Comparison of ENCODE assay signal across 1 cellular context in the genomic region with DNA sequence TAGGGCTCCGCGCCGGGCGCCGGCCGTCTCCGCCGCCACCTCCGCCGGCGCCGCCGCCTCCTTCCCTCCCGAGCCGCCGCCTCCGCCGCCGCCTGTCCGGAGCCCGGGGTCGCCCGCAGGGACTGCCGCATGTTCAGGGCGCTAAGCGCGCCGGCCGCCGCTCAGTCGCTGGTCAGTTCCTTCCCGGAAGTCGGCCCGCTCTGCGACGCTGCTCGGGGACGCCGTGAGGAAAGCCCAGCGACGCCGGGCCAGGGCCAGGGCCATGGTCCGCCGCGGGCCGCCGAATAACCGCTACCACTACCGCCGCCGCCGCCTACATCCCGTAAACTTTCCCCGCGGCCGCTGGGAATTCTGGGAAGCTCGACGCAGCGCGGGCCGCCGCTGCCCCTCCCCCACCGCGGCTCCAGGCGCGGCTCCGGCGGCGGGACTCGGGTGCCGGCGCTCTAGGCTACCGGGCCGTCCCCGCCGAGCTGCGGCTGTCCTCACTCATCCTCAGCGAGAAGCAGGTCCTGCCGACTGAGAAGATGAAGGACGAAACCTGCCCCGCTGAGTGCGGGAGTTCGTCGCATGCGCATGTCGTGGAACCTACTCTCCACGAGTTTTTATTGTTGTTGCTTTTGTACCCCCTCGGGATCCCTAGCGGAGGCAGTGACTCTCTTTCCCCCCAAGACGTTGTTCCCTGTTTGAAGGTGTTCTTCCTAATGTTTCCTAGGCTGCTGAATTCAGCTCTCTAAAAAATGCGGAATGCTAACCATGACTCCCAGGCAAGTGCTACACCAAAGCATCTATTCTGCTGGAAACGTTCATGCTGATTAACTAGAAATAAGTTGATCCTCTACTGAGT.
A peak's percentile ranks its signal among the peaks of the same experiment; 100 is the strongest.
TF ChIP-seq lines count a peak whose summit lies in the region.

A gene (minus strand): TSS at position 299 of the 844 bp plus-strand sequence. CDS start 339 bp downstream, outside the sequence.

TF ChIP-seq in HepG2, 621 proteins besides CTCF, POLR2A, EP300 and RAD21 (continued from another document):
- TF ChIP-seq, protein P1, sequence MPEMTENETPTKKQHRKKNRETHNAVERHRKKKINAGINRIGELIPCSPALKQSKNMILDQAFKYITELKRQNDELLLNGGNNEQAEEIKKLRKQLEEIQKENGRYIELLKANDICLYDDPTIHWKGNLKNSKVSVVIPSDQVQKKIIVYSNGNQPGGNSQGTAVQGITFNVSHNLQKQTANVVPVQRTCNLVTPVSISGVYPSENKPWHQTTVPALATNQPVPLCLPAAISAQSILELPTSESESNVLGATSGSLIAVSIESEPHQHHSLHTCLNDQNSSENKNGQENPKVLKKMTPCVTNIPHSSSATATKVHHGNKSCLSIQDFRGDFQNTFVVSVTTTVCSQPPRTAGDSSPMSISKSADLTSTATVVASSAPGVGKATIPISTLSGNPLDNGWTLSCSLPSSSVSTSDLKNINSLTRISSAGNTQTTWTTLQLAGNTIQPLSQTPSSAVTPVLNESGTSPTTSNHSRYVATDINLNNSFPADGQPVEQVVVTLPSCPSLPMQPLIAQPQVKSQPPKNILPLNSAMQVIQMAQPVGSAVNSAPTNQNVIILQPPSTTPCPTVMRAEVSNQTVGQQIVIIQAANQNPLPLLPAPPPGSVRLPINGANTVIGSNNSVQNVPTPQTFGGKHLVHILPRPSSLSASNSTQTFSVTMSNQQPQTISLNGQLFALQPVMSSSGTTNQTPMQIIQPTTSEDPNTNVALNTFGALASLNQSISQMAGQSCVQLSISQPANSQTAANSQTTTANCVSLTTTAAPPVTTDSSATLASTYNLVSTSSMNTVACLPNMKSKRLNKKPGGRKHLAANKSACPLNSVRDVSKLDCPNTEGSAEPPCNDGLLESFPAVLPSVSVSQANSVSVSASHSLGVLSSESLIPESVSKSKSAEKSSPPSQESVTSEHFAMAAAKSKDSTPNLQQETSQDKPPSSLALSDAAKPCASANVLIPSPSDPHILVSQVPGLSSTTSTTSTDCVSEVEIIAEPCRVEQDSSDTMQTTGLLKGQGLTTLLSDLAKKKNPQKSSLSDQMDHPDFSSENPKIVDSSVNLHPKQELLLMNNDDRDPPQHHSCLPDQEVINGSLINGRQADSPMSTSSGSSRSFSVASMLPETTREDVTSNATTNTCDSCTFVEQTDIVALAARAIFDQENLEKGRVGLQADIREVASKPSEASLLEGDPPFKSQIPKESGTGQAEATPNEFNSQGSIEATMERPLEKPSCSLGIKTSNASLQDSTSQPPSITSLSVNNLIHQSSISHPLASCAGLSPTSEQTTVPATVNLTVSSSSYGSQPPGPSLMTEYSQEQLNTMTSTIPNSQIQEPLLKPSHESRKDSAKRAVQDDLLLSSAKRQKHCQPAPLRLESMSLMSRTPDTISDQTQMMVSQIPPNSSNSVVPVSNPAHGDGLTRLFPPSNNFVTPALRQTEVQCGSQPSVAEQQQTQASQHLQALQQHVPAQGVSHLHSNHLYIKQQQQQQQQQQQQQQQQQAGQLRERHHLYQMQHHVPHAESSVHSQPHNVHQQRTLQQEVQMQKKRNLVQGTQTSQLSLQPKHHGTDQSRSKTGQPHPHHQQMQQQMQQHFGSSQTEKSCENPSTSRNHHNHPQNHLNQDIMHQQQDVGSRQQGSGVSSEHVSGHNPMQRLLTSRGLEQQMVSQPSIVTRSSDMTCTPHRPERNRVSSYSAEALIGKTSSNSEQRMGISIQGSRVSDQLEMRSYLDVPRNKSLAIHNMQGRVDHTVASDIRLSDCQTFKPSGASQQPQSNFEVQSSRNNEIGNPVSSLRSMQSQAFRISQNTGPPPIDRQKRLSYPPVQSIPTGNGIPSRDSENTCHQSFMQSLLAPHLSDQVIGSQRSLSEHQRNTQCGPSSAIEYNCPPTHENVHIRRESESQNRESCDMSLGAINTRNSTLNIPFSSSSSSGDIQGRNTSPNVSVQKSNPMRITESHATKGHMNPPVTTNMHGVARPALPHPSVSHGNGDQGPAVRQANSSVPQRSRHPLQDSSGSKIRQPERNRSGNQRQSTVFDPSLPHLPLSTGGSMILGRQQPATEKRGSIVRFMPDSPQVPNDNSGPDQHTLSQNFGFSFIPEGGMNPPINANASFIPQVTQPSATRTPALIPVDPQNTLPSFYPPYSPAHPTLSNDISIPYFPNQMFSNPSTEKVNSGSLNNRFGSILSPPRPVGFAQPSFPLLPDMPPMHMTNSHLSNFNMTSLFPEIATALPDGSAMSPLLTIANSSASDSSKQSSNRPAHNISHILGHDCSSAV (CRISPR knock-in tag; IDR thresholded peaks at IDR 0.05; ENCODE audit: borderline replicate concordance), result 0 out of 2 replicates have a peak, but pooled peaks have one; percentile 27
- TF ChIP-seq, protein P2, sequence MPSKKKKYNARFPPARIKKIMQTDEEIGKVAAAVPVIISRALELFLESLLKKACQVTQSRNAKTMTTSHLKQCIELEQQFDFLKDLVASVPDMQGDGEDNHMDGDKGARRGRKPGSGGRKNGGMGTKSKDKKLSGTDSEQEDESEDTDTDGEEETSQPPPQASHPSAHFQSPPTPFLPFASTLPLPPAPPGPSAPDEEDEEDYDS (CRISPR knock-in tag; IDR thresholded peaks at IDR 0.05), result peak; percentile 76; the same call in 1 of the 2 replicates
- TF ChIP-seq, protein P3, sequence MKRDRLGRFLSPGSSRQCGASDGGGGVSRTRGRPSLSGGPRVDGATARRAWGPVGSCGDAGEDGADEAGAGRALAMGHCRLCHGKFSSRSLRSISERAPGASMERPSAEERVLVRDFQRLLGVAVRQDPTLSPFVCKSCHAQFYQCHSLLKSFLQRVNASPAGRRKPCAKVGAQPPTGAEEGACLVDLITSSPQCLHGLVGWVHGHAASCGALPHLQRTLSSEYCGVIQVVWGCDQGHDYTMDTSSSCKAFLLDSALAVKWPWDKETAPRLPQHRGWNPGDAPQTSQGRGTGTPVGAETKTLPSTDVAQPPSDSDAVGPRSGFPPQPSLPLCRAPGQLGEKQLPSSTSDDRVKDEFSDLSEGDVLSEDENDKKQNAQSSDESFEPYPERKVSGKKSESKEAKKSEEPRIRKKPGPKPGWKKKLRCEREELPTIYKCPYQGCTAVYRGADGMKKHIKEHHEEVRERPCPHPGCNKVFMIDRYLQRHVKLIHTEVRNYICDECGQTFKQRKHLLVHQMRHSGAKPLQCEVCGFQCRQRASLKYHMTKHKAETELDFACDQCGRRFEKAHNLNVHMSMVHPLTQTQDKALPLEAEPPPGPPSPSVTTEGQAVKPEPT (CRISPR knock-in tag; IDR thresholded peaks at IDR 0.05; ENCODE audit: low read depth), result peak; percentile 51; the same call in 1 of the 2 replicates
- TF ChIP-seq ZNF431 (CRISPR knock-in tag; IDR thresholded peaks at IDR 0.05; ENCODE audit: borderline replicate concordance, low read depth) (no peak), SP140L (CRISPR knock-in tag; IDR thresholded peaks at IDR 0.05; ENCODE audit: borderline replicate concordance) (no peak)
- TF ChIP-seq, protein P4, sequence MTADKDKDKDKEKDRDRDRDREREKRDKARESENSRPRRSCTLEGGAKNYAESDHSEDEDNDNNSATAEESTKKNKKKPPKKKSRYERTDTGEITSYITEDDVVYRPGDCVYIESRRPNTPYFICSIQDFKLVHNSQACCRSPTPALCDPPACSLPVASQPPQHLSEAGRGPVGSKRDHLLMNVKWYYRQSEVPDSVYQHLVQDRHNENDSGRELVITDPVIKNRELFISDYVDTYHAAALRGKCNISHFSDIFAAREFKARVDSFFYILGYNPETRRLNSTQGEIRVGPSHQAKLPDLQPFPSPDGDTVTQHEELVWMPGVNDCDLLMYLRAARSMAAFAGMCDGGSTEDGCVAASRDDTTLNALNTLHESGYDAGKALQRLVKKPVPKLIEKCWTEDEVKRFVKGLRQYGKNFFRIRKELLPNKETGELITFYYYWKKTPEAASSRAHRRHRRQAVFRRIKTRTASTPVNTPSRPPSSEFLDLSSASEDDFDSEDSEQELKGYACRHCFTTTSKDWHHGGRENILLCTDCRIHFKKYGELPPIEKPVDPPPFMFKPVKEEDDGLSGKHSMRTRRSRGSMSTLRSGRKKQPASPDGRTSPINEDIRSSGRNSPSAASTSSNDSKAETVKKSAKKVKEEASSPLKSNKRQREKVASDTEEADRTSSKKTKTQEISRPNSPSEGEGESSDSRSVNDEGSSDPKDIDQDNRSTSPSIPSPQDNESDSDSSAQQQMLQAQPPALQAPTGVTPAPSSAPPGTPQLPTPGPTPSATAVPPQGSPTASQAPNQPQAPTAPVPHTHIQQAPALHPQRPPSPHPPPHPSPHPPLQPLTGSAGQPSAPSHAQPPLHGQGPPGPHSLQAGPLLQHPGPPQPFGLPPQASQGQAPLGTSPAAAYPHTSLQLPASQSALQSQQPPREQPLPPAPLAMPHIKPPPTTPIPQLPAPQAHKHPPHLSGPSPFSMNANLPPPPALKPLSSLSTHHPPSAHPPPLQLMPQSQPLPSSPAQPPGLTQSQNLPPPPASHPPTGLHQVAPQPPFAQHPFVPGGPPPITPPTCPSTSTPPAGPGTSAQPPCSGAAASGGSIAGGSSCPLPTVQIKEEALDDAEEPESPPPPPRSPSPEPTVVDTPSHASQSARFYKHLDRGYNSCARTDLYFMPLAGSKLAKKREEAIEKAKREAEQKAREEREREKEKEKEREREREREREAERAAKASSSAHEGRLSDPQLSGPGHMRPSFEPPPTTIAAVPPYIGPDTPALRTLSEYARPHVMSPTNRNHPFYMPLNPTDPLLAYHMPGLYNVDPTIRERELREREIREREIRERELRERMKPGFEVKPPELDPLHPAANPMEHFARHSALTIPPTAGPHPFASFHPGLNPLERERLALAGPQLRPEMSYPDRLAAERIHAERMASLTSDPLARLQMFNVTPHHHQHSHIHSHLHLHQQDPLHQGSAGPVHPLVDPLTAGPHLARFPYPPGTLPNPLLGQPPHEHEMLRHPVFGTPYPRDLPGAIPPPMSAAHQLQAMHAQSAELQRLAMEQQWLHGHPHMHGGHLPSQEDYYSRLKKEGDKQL (CRISPR knock-in tag; IDR thresholded peaks at IDR 0.05; ENCODE audit: low read depth), result 0 out of 2 replicates have a peak, but pooled peaks have one; percentile 10
